ENCODE assay signal across 36 cellular contexts in the genomic region with DNA sequence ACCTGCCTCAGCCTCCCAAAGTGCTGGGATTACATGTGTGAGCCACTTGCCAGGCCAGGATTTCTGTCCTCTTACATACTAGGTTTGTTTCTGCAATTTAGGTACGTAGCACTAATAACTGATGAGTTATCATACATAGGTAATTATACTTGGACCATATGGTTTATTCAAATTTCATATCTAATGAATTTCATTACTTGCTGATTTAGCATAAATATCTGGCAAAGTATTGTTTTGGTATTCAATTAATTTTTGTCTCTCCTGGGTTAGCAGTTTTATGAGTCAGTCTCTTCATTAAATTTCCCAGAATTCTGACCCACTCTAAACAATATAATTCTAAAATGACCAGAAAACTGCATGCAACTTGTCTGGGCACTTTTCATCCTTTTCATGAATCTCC.
"Had no signal": no experiment of that assay in that cellular context is flagged by ENCODE, and none has a peak within 500 bp of the region (broad histone marks: within the 10 kb centered on the region; RNA-seq: fewer than 3 reads in every experiment).

No MANE protein-coding gene starts in this region.

- H3K36me3 ChIP-seq: MG63 had no signal

- H3K9me3 ChIP-seq: MG63 had no signal

- H3K4me3 ChIP-seq: MG63 had no signal

- H3K27me3 ChIP-seq: MG63 had no signal

- DNase-seq: Kasumi-1, MG63, MM.1S, MV-4-11, NCI-H1048, NCI-H1092, NCI-H1092 treated with DMSO at 0.1 percent for 48 hours, NCI-H1105, NCI-H1105 treated with DMSO at 0.1 percent for 48 hours, NCI-H1417, NCI-H1417 treated with DMSO at 0.1 percent for 48 hours, NCI-H1436, NCI-H1436 treated with DMSO at 0.1 percent for 48 hours, NCI-H146, NCI-H1694, NCI-H1694 treated with DMSO at 0.1 percent for 48 hours, NCI-H187, NCI-H187 treated with DMSO at 0.1 percent for 48 hours, NCI-H1930, NCI-H2029, NCI-H2029 treated with DMSO at 0.1 percent for 48 hours, NCI-H2081, NCI-H2081 treated with DMSO at 0.1 percent for 48 hours, NCI-H2107, NCI-H2171, NCI-H2171 treated with DMSO at 0.1 percent for 48 hours, NCI-H2227 treated with DMSO at 0.1 percent for 48 hours, NCI-H226, NCI-H345, NCI-H446, NCI-H446 treated with DMSO at 0.1 percent for 48 hours, NCI-H510A, NCI-H510A treated with DMSO at 0.1 percent for 48 hours, NCI-H524, NCI-H524 treated with DMSO at 0.1 percent for 48 hours, NCI-H526 had no signal
